16 cellular contexts compared by ENCODE assay signal in the genomic region with DNA sequence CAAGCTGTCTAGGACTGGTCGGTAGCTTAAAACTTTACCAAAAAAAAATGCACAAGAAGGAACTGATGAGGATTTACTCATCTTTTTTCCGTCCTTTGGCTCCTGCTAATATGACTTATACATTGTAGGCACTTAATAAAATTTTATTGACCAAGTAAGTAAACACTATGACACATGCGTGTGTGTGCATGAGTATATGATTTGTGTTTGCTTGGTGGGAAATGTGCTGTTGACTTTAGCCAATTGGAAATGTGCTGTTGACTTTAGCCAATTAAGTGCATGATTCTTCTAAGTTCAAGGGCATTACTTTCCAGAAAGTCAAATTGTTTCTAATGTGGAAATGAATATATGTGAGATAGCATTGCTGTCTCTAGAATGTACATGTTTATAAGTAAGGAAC.
"Had no signal": no experiment of that assay in that cellular context is flagged by ENCODE, and none has a peak within 500 bp of the region (broad histone marks: within the 10 kb centered on the region; RNA-seq: fewer than 3 reads in every experiment).

No MANE protein-coding gene starts in this region.

- H3K9me3 ChIP-seq: body of pancreas, right atrium auricular region, tibial nerve, vagina had no signal

- DNase-seq: activated CD4-positive, alpha-beta T cell treated with anti-CD3 and anti-CD28 coated beads, Interleukin-2, amount 10 ng/mL, durations not matched to agents 7 days and 5 days; activated CD4-positive, CD25-positive, alpha-beta regulatory T cell; activated naive CD4-positive, alpha-beta T cell treated with anti-CD3 and anti-CD28 coated beads, Interleukin-2, amount 50 U/mL, for 16 hours; activated T-cell treated with anti-CD3 and anti-CD28 coated beads for 4 hours; body of pancreas; effector memory CD4-positive, alpha-beta T cell; hippocampal formation; kidney glomerular epithelial cell; midbrain had no signal

- H3K4me2 ChIP-seq: smooth muscle cell had no signal

- H3K4me3 Mint-ChIP-seq: activated CD4-positive, alpha-beta T cell treated with anti-CD3 and anti-CD28 coated beads, Interleukin-2, amount 10 ng/mL, durations not matched to agents 7 days and 5 days had no signal

- H3K4me1 ChIP-seq: tibial nerve, vagina had no signal

- ATAC-seq: body of pancreas had no signal

- FAIRE-seq: TTC549 had no signal

- H3K4me3 ChIP-seq: body of pancreas, lung, right atrium auricular region, smooth muscle cell, tibial nerve, vagina had no signal

- H3K9me3 Mint-ChIP-seq: activated CD4-positive, alpha-beta T cell treated with anti-CD3 and anti-CD28 coated beads, Interleukin-2, amount 10 ng/mL, durations not matched to agents 7 days and 5 days; activated T-helper 2 cell treated with anti-CD3 and anti-CD28 coated beads, Interferon-gamma antibody, Interleukin-2, Interleukin-4, amounts not matched to agents 10 μg/mL and 5 μg/mL and 100 μg/mL, durations not matched to agents 14 hours and 24 hours and 36 hours had no signal

- H3K27ac Mint-ChIP-seq: activated CD4-positive, alpha-beta T cell treated with anti-CD3 and anti-CD28 coated beads, Interleukin-2, amount 10 ng/mL, durations not matched to agents 7 days and 5 days; activated T-helper 2 cell treated with anti-CD3 and anti-CD28 coated beads, Interferon-gamma antibody, Interleukin-2, Interleukin-4, amounts not matched to agents 10 μg/mL and 5 μg/mL and 100 μg/mL, durations not matched to agents 14 hours and 24 hours and 36 hours had no signal

- H3K27ac ChIP-seq: right atrium auricular region, tibial nerve, vagina had no signal

- H3K27me3 Mint-ChIP-seq: activated CD4-positive, alpha-beta T cell treated with anti-CD3 and anti-CD28 coated beads, Interleukin-2, amount 10 ng/mL, durations not matched to agents 7 days and 5 days had no signal

- H3K27me3 ChIP-seq: body of pancreas, right atrium auricular region, tibial nerve, vagina had no signal
